ENCODE assay signal across 10 cellular contexts in the genomic region with DNA sequence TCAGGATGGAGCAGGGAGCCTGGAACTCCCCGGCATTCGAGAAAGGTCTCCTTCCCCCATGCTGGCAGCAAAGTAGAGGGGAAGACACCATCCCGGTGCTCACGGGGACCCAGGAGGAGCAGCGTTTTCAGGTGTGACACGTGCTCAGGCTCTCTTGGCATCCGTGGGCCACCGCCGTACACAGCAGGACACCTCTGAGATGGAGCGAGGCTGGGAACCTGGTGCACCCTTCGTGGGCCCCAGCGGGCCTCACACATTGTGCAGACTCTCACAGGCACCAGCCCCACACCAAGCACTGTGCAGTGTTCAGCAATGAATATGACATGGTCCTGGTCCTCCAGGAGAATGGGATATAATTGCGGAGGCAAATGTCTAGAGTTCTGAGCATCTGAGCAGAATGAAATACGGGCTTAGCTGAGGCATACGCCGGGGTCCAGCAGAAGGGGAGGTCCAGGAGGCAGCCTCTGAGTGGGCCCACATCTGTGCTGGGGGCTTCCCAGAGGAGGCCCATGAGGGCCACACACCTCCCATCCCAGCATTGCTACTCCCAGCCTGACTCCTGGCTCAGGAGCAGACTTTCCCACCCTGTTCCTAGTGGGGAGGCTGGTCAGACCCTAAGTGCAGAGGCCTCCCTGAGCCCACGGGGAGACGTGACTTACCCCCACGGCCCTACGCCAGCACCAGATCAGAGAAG.
DNase-seq lines count a peak whose midpoint lies in the region; ATAC-seq and TF ChIP-seq lines count a peak whose summit lies in the region.
"Had no signal": no experiment of that assay in that cellular context is flagged by ENCODE, and none has a peak within 500 bp of the region (broad histone marks: within the 10 kb centered on the region; RNA-seq: fewer than 3 reads in every experiment).

No MANE protein-coding gene starts in this region.

- POLR2A ChIA-PET in MCF 10A (lab: Yijun Ruan, JAX), result no interaction called here
- POLR2A ChIA-PET in naive thymus-derived CD4-positive, alpha-beta T cell (lab: Charles Lee), result interaction anchor here (2.5 kb wide), 1 partner anchor 11 kb away, joined by 17 read pairs; no protein-coding TSS in a partner anchor

- peaks cover 38% of the 10 kb centered on the region for H3K4me1 Mint-ChIP-seq in stimulated activated naive CD8-positive, alpha-beta T cell treated with anti-CD3 and anti-CD28 coated beads, Interleukin-15, Interleukin-2, amounts not matched to agents 100 ng/mL and 50 ng/mL, for 24 hours (ENCODE audit: low read depth)
- H3K4me1 Mint-ChIP-seq in MCF 10A (ENCODE audit: insufficient read depth, unreplicated experiment), result peaks cover 33% of the 10 kb centered on the region
- H3K4me1 Mint-ChIP-seq in naive thymus-derived CD4-positive, alpha-beta T cell, result peaks cover 16 to 54% (median 35%) of the 10 kb centered on the region in 7 donors

- ATAC-seq in stimulated activated naive CD8-positive, alpha-beta T cell treated with anti-CD3 and anti-CD28 coated beads, Interleukin-15, Interleukin-2, amounts not matched to agents 100 U/mL and 50 U/mL, for 24 hours, result no peak
- no peak for ATAC-seq in naive thymus-derived CD4-positive, alpha-beta T cell
- no peak for ATAC-seq in HG02678 (IDR thresholded peaks at IDR 0.05; ENCODE audit: unreplicated experiment)

- no peak overlapping the region for H3K4me3 ChIP-seq in naive thymus-derived CD4-positive, alpha-beta T cell (ENCODE audit: low read length)

- no peaks in the 10 kb centered on the region for H3K36me3 Mint-ChIP-seq in stimulated activated naive CD8-positive, alpha-beta T cell treated with anti-CD3 and anti-CD28 coated beads, Interleukin-15, Interleukin-2, amounts not matched to agents 100 ng/mL and 50 ng/mL, for 24 hours (ENCODE audit: low read depth)
- H3K36me3 Mint-ChIP-seq in MCF 10A (ENCODE audit: insufficient read depth, unreplicated experiment), result peaks cover 6% of the 10 kb centered on the region
- H3K36me3 Mint-ChIP-seq in naive thymus-derived CD4-positive, alpha-beta T cell, result peaks cover 0 to 6% (median 0%) of the 10 kb centered on the region in 5 donors

- H3K36me3 ChIP-seq in naive thymus-derived CD4-positive, alpha-beta T cell (ENCODE audit: control insufficient read depth in 2 of 3, insufficient read depth in 3 of 3, low read length in 3 of 3), result no peaks in the 10 kb centered on the region

- H3K4me1 ChIP-seq in naive thymus-derived CD4-positive, alpha-beta T cell (ENCODE audit: control insufficient read depth in 2 of 2, insufficient read depth in 2 of 2, low read length in 2 of 2), result peaks cover 9 to 22% of the 10 kb centered on the region in 2 donors

- H3K27me3 ChIP-seq in naive thymus-derived CD4-positive, alpha-beta T cell (ENCODE audit: control insufficient read depth in 2 of 2, insufficient read depth in 2 of 2, low read length in 2 of 2), result no peaks in the 10 kb centered on the region

- no peak for DNase-seq in stimulated activated naive CD8-positive, alpha-beta T cell treated with anti-CD3 and anti-CD28 coated beads, Interleukin-15, Interleukin-2, amounts not matched to agents 100 U/mL and 50 U/mL, for 24 hours
- no peak for DNase-seq in MCF 10A (ENCODE audit: unreplicated experiment)
- no peak for DNase-seq in naive thymus-derived CD4-positive, alpha-beta T cell
- DNase-seq in D341Med (ENCODE audit: low spot score), result no peak
- no peak for DNase-seq in NCI-H1694 (lab: John Stamatoyannopoulos, UW)
- no peak for DNase-seq in NCI-H226
- DNase-seq: H9, NCI-H2029 treated with DMSO at 0.1 percent for 48 hours had no signal

- H3K9me3 Mint-ChIP-seq in stimulated activated naive CD8-positive, alpha-beta T cell treated with anti-CD3 and anti-CD28 coated beads, Interleukin-15, Interleukin-2, amounts not matched to agents 100 ng/mL and 50 ng/mL, for 24 hours, result no peaks in the 10 kb centered on the region
- no peaks in the 10 kb centered on the region for H3K9me3 Mint-ChIP-seq in MCF 10A (ENCODE audit: unreplicated experiment)
- no peaks in the 10 kb centered on the region for H3K9me3 Mint-ChIP-seq in naive thymus-derived CD4-positive, alpha-beta T cell

- H3K27ac ChIP-seq in naive thymus-derived CD4-positive, alpha-beta T cell (ENCODE audit: low read depth, low read length), result peak overlapping the region; percentile 71

- H3K27me3 Mint-ChIP-seq in stimulated activated naive CD8-positive, alpha-beta T cell treated with anti-CD3 and anti-CD28 coated beads, Interleukin-15, Interleukin-2, amounts not matched to agents 100 ng/mL and 50 ng/mL, for 24 hours, result no peaks in the 10 kb centered on the region
- H3K27me3 Mint-ChIP-seq in MCF 10A (ENCODE audit: insufficient read depth, unreplicated experiment), result no peaks in the 10 kb centered on the region
- H3K27me3 Mint-ChIP-seq in naive thymus-derived CD4-positive, alpha-beta T cell, result no peaks in the 10 kb centered on the region

- H3K27ac Mint-ChIP-seq in stimulated activated naive CD8-positive, alpha-beta T cell treated with anti-CD3 and anti-CD28 coated beads, Interleukin-15, Interleukin-2, amounts not matched to agents 100 ng/mL and 50 ng/mL, for 24 hours, result no peak overlapping the region
- no peak overlapping the region for H3K27ac Mint-ChIP-seq in MCF 10A (ENCODE audit: low read depth, unreplicated experiment)
- H3K27ac Mint-ChIP-seq in naive thymus-derived CD4-positive, alpha-beta T cell, result peak overlapping the region; percentile 51 to 92 (median 81)
- H3K27ac Mint-ChIP-seq: H9 had no signal

- intact Hi-C loops in MCF 10A (cut with micrococcal nuclease), result no loop called here
- intact Hi-C loops in naive thymus-derived CD4-positive, alpha-beta T cell (cut with micrococcal nuclease), result loop anchor here in 1 of 2 donors (5.0 to 10.0 kb wide), 2 partner anchors 52 to 580 kb away; no protein-coding TSS in a partner anchor

- H3K4me3 Mint-ChIP-seq in stimulated activated naive CD8-positive, alpha-beta T cell treated with anti-CD3 and anti-CD28 coated beads, Interleukin-15, Interleukin-2, amounts not matched to agents 100 ng/mL and 50 ng/mL, for 24 hours, result peak overlapping the region; percentile 73
- peak overlapping the region; percentile 38 for H3K4me3 Mint-ChIP-seq in MCF 10A (ENCODE audit: unreplicated experiment)
- H3K4me3 Mint-ChIP-seq in naive thymus-derived CD4-positive, alpha-beta T cell, result peak overlapping the region; percentile 62 to 89 (median 81)

- CTCF ChIA-PET in MCF 10A (lab: Yijun Ruan, JAX), result interaction anchor here (0.8 to 1.5 kb wide), 2 partner anchors 14 to 87 kb away, joined by 3 to 4 read pairs; no protein-coding TSS in a partner anchor
- CTCF ChIA-PET in naive thymus-derived CD4-positive, alpha-beta T cell (lab: Charles Lee), result interaction anchor here (0.6 kb wide), 1 partner anchor 35 kb away, joined by 6 read pairs; no protein-coding TSS in a partner anchor

- BruUV-seq in MCF 10A (replicated peaks; lab: Mats Ljungman, UMichigan), result no TSS peak

- H3K9me3 ChIP-seq in naive thymus-derived CD4-positive, alpha-beta T cell (ENCODE audit: control insufficient read depth in 2 of 3, low read length in 3 of 3), result no peaks in the 10 kb centered on the region

- TF ChIP-seq CTCF in MCF 10A (IDR thresholded peaks at IDR 0.05; ENCODE audit: unreplicated experiment), result no peak

Comparison
In these comparisons a context has a peak if more than half of its experiments do, and no peak if none do; other contexts are left out.
1. H3K27ac Mint-ChIP-seq: peak in naive thymus-derived CD4-positive, alpha-beta T cell (9 of 9); none in stimulated activated naive CD8-positive, alpha-beta T cell treated with anti-CD3 and anti-CD28 coated beads, Interleukin-15, Interleukin-2, amounts not matched to agents 100 ng/mL and 50 ng/mL, for 24 hours (single experiment) and MCF 10A (single experiment).
2. Peak in every context shown above with its lines, with median percentiles within 50 percentile points of each other: H3K4me3 Mint-ChIP-seq.